In genomic region chr16:21881988-21882387, GRCh38 we compare ENCODE assay signal across 7 cellular contexts. TPM values are rescaled to one million over a fixed set of nuclear protein-coding genes. Genes with fewer than 3 reads are reported as not detected.
DNase-seq lines count a peak whose midpoint lies in the region; ATAC-seq lines count a peak whose summit lies in the region.
"Not testable (repeated sequence)": the region's sequence is repeated elsewhere in the genome, so short reads cannot be mapped to it uniquely, and the experiment has no call there.

No MANE protein-coding gene starts in this region.

- ATAC-seq in activated T-cell treated with anti-CD3 and anti-CD28 coated beads, Interleukin-2, amount 50 U/mL, for 4 hours; activated naive CD8-positive, alpha-beta T cell treated with anti-CD3 and anti-CD28 coated beads, Interleukin-2, amount 50 U/mL, for 24 hours; naive B cell (ENCODE audit: low read depth in 2 of 2): not testable (repeated sequence)

- DNase-seq in GM23248 (peak; percentile 0), RPMI8226 (peak; percentile 24), naive B cell (peak; percentile 12)
- DNase-seq in activated CD4-positive, alpha-beta T cell treated with anti-CD3 and anti-CD28 coated beads, Interleukin-2, amount 50 U/mL, for 4 hours: peak; percentile 4 to 8
- peak; percentile 11 for DNase-seq in activated T-cell treated with anti-CD3 and anti-CD28 coated beads, Interleukin-2, amount 50 U/mL, for 4 hours
- DNase-seq in activated naive CD8-positive, alpha-beta T cell treated with anti-CD3 and anti-CD28 coated beads, Interleukin-2, amount 50 U/mL, for 24 hours: peak; percentile 4
- DNase-seq in stimulated activated CD4-positive, alpha-beta T cell treated with anti-CD3 and anti-CD28 coated beads, Interleukin-4, amount 100 ng/mL, for 24 hours: peak; percentile 21

- not testable (repeated sequence) for H3K27ac Mint-ChIP-seq in activated naive CD8-positive, alpha-beta T cell treated with anti-CD3 and anti-CD28 coated beads, Interleukin-2, amount 50 U/mL, for 24 hours; naive B cell

- not testable (repeated sequence) for H3K9me2 ChIP-seq in GM23248 (ENCODE audit: insufficient read depth)

- not testable (repeated sequence) for H3K27me3 ChIP-seq in GM23248 (replicated peaks; ENCODE audit: insufficient read depth)

- H2AFZ ChIP-seq in GM23248: not testable (repeated sequence)

- H3K9me3 ChIP-seq in GM23248 (ENCODE audit: low read depth): not testable (repeated sequence)

- H3K4me3 ChIP-seq in GM23248: not testable (repeated sequence)

- not testable (repeated sequence) for H3K27ac ChIP-seq in GM23248

- not testable (repeated sequence) for H3K4me1 Mint-ChIP-seq in activated T-cell treated with anti-CD3 and anti-CD28 coated beads, Interleukin-2, amount 50 U/mL, for 4 hours (ENCODE audit: low read depth); activated naive CD8-positive, alpha-beta T cell treated with anti-CD3 and anti-CD28 coated beads, Interleukin-2, amount 50 U/mL, for 24 hours; naive B cell

- not testable (repeated sequence) for H3K4me3 Mint-ChIP-seq in activated T-cell treated with anti-CD3 and anti-CD28 coated beads, Interleukin-2, amount 50 U/mL, for 4 hours; activated naive CD8-positive, alpha-beta T cell treated with anti-CD3 and anti-CD28 coated beads, Interleukin-2, amount 50 U/mL, for 24 hours
- peak overlapping the region in 2 of 8 donors; percentile 39 to 67 for H3K4me3 Mint-ChIP-seq in naive B cell

- H3K9me3 Mint-ChIP-seq in activated T-cell treated with anti-CD3 and anti-CD28 coated beads, Interleukin-2, amount 50 U/mL, for 4 hours; activated naive CD8-positive, alpha-beta T cell treated with anti-CD3 and anti-CD28 coated beads, Interleukin-2, amount 50 U/mL, for 24 hours; naive B cell: not testable (repeated sequence)

- H3K4me2 ChIP-seq in GM23248 (ENCODE audit: unreplicated experiment): not testable (repeated sequence)

- not testable (repeated sequence) for H3F3A ChIP-seq in GM23248 (ENCODE audit: insufficient read depth)

- H3K27me3 Mint-ChIP-seq in activated T-cell treated with anti-CD3 and anti-CD28 coated beads, Interleukin-2, amount 50 U/mL, for 4 hours (ENCODE audit: low read depth); activated naive CD8-positive, alpha-beta T cell treated with anti-CD3 and anti-CD28 coated beads, Interleukin-2, amount 50 U/mL, for 24 hours; naive B cell: not testable (repeated sequence)

- WGBS in GM23248 (ENCODE audit: low coverage in 1 of 2, low lambda C conversion rate in 2 of 2, missing lambda C conversion rate in 2 of 2), 2 experiments: 45 to 64% methylated on average over 3 of the region's 3 CpGs

- H3K79me2 ChIP-seq in GM23248 (ENCODE audit: insufficient read depth): not testable (repeated sequence)

- H3K4me1 ChIP-seq in GM23248 (ENCODE audit: insufficient read depth): not testable (repeated sequence)

- not testable (repeated sequence) for H4K20me1 ChIP-seq in GM23248 (ENCODE audit: insufficient read depth)

- H3K36me3 Mint-ChIP-seq in activated T-cell treated with anti-CD3 and anti-CD28 coated beads, Interleukin-2, amount 50 U/mL, for 4 hours (ENCODE audit: insufficient read depth); activated naive CD8-positive, alpha-beta T cell treated with anti-CD3 and anti-CD28 coated beads, Interleukin-2, amount 50 U/mL, for 24 hours (ENCODE audit: low read depth); naive B cell: not testable (repeated sequence)

- in situ Hi-C loops in GM23248 (cut with MboI): not testable (repeated sequence)

- not testable (repeated sequence) for H3K36me3 ChIP-seq in GM23248 (ENCODE audit: low read depth)

- H3K9ac ChIP-seq in GM23248: not testable (repeated sequence)

RNA-seq across cellular contexts. Expression of gene NPIPB4, which starts 24.4 kb away (rescaled TPM):
- total RNA-seq in GM23248 (2014; rRNA removed; shearing (Covaris generic)): 2.8 and 14.6 TPM in 2 replicates
- polyA plus RNA-seq in GM23248 (2016; fragmentation: Nextera tagmentation; extraction: Ambion mirVana) (11.5 and 23.9 TPM in 2 replicates), naive B cell (ENCODE audit: low read depth in 6 of 6) (10 to 100 TPM in 2 of 6 donors, 1 to 10 TPM in 4; 2.9 to 32.8 (median 8.6) TPM)
- 10 to 100 TPM; 72.4 to 88.3 (median 84.4) TPM for total RNA-seq in activated T-cell treated with anti-CD3 and anti-CD28 coated beads, Interleukin-2, amount 50 U/mL, for 4 hours
